In the genomic region with DNA sequence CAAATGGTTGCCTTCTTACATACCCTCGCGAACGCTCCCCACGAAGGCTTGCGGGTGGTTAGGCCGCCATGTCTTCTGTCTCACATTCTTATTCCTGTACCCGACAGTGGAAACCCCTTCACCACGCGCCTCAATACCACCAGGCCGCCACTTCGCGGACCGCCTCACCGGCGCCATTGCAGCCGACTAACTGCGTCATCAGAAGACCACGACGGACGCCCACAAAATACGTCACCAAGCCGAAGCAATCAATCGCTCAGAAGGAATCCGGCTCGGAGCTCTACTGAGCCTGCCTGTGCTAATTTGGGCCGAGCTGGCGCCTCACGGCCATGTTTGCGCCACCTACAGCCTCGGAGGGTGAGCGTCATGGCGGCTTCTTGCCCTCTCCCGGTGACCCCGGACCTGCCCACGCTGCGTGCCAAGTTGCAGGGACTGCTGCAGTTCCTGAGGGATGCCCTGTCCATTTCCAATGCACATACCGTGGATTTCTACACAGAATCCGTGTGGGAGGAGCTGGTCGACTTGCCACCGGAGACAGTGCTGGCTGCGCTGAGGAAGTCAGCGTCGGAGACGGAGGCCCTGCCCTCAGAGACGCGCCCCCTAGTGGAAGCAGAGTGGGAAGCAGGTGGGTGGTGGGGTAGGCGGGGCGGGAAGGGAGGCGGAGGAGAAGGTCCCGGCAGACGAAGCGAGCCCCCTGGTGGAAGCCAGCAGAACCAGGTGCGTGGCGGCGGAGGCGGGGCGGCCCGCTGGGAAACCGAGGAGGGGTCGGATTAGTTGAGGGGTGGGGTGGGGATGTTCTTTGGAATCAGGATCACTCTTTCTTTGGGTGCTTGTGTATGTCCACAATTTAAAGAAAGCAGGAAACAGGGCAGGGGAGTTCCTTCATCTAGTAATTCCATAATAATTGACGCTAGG, we compare ENCODE assay signal across 8 cellular contexts. TPM values are rescaled to one million over a fixed set of nuclear protein-coding genes. Genes with fewer than 3 reads are reported as not detected.
DNase-seq lines count a peak whose midpoint lies in the region; ATAC-seq and TF ChIP-seq lines count a peak whose summit lies in the region.

CCDC59 (minus strand) TSS at position 188 of the 915 bp plus-strand sequence; CDS start at position 177, 11 bp downstream.
METTL25 (plus strand) TSS at position 330 of the 915 bp plus-strand sequence; CDS start at position 367, 37 bp downstream.

- in situ Hi-C loops in transverse colon (cut with MboI; ENCODE audit: low pct_ligation_motif_present in 1 of 4, low pct_unique_long_range_greater_than_20kb in 1 of 4, low sequenced_read_pairs in 3 of 4): no loop called here

- no peak within 1 kb of the TSS for H2AK5ac ChIP-seq in trophoblast cell (ENCODE audit: low read length)

- H3K4me1 ChIP-seq in adipocyte (ENCODE audit: control insufficient read depth, insufficient read depth, low read length): peaks cover 25% of the 10 kb centered on the region
- peaks cover 0 to 2% of the 10 kb centered on the region in 2 experiments for H3K4me1 ChIP-seq in trophoblast cell (ENCODE audit: control insufficient read depth in 1 of 2, insufficient read depth in 2 of 2, low read length in 2 of 2)
- peaks cover 4 to 41% (median 24%) of the 10 kb centered on the region in 4 donors for H3K4me1 ChIP-seq in transverse colon

- peak within 1 kb of the TSS; percentile 95 for H3K4me3 ChIP-seq in SU-DHL-6 (ENCODE audit: insufficient read depth, low read length, poor library complexity, severe bottlenecking)
- peak within 1 kb of the TSS; percentile 95 for H3K4me3 ChIP-seq in adipocyte (ENCODE audit: low read length)
- H3K4me3 ChIP-seq in trophoblast cell (ENCODE audit: low read depth, low read length): peak within 1 kb of the TSS; percentile 99
- peak within 1 kb of the TSS; percentile 71 to 86 (median 82) for H3K4me3 ChIP-seq in transverse colon

- peak within 1 kb of the TSS; percentile 72 for H3K4me2 ChIP-seq in SU-DHL-6 (ENCODE audit: low read depth, low read length, poor library complexity, severe bottlenecking)
- H3K4me2 ChIP-seq in trophoblast cell (ENCODE audit: low read length): peak within 1 kb of the TSS; percentile 74

- H3K18ac ChIP-seq in trophoblast cell (ENCODE audit: low read length): peak within 1 kb of the TSS; percentile 73

- H3K79me2 ChIP-seq in SU-DHL-6 (ENCODE audit: insufficient read depth, low read length) (peaks cover 38% of the 10 kb centered on the region), trophoblast cell (ENCODE audit: control insufficient read depth, insufficient read depth, low read length, poor library complexity) (peaks cover 6% of the 10 kb centered on the region)

- peak within 1 kb of the TSS; percentile 49 for H2BK120ac ChIP-seq in trophoblast cell (ENCODE audit: insufficient read depth, low read length, poor library complexity)

- no peak for TF ChIP-seq EP300 in transverse colon (IDR thresholded peaks at IDR 0.05; ENCODE audit: low read depth)

- no peaks in the 10 kb centered on the region for H4K20me1 ChIP-seq in SU-DHL-6 (ENCODE audit: low read depth, low read length)

- H3K23ac ChIP-seq in trophoblast cell (ENCODE audit: low read length): no peak within 1 kb of the TSS

- H3K9me2 ChIP-seq in SU-DHL-6 (replicated peaks; ENCODE audit: insufficient read depth, low read length): no peaks in the 10 kb centered on the region

- peak within 1 kb of the TSS; percentile 87 for H3K9ac ChIP-seq in SU-DHL-6 (ENCODE audit: low read length)
- peak within 1 kb of the TSS; percentile 90 for H3K9ac ChIP-seq in adipocyte (ENCODE audit: low read length)
- peak within 1 kb of the TSS; percentile 99 for H3K9ac ChIP-seq in trophoblast cell (ENCODE audit: low read length)

- H3K27ac ChIP-seq in SU-DHL-6 (ENCODE audit: low read depth, low read length) (peak within 1 kb of the TSS; percentile 86), trophoblast cell (ENCODE audit: low read depth, low read length) (peak within 1 kb of the TSS; percentile 70), transverse colon (peak within 1 kb of the TSS; percentile 88 to 95 (median 89))

- peaks cover 27% of the 10 kb centered on the region; the same call in 1 of the 2 replicates for H3K36me3 ChIP-seq in SU-DHL-6 (ENCODE audit: low read length)
- peaks cover 20% of the 10 kb centered on the region for H3K36me3 ChIP-seq in adipocyte (ENCODE audit: control insufficient read depth, insufficient read depth, low read length, severe bottlenecking)
- peaks cover 1 to 2% of the 10 kb centered on the region in 2 experiments for H3K36me3 ChIP-seq in trophoblast cell (ENCODE audit: control insufficient read depth in 1 of 2, insufficient read depth in 2 of 2, low read length in 2 of 2)
- H3K36me3 ChIP-seq in transverse colon: peaks cover 0 to 19% (median 5%) of the 10 kb centered on the region in 4 donors

- intact Hi-C loops in cardiac septum (cut with DNase I) (loop anchor here (2.0 kb wide), 1 partner anchor 58 kb away; no protein-coding TSS in a partner anchor), transverse colon (cut with DNase I; ENCODE audit: low total_unique reads) (loop anchor here (10.0 kb wide), 1 partner anchor 714 kb away; no protein-coding TSS in a partner anchor)

- ATAC-seq in HG02759 (IDR thresholded peaks at IDR 0.05; ENCODE audit: unreplicated experiment): peak; percentile 94

- peak within 1 kb of the TSS; percentile 59 for H3K4ac ChIP-seq in trophoblast cell (ENCODE audit: low read depth, low read length)

- H2BK12ac ChIP-seq in trophoblast cell (ENCODE audit: low read length): no peak within 1 kb of the TSS

- H4K8ac ChIP-seq in trophoblast cell (ENCODE audit: low read depth, low read length): peak within 1 kb of the TSS; percentile 90

- H4K12ac ChIP-seq in trophoblast cell (ENCODE audit: low read depth, low read length): peak within 1 kb of the TSS; percentile 83

- H4K91ac ChIP-seq in trophoblast cell (ENCODE audit: low read depth, low read length): peak within 1 kb of the TSS; percentile 74

- H2BK5ac ChIP-seq in trophoblast cell (ENCODE audit: low read depth, low read length, poor library complexity): peak within 1 kb of the TSS; percentile 64

- H3K27me3 ChIP-seq in SU-DHL-6 (ENCODE audit: low read length) (no peaks in the 10 kb centered on the region), adipocyte (replicated peaks; ENCODE audit: control insufficient read depth, insufficient read depth, low read length) (no peaks in the 10 kb centered on the region), trophoblast cell (ENCODE audit: insufficient read depth, low read length) (no peaks in the 10 kb centered on the region), transverse colon (no peaks in the 10 kb centered on the region)

- peaks cover 6% of the 10 kb centered on the region for H3K79me1 ChIP-seq in trophoblast cell (ENCODE audit: low read length)

- TF ChIP-seq CTCF in GM12873 (IDR thresholded peaks at IDR 0.05; ENCODE audit: insufficient read depth, low read depth, low read length, missing control alignments) (peak; percentile 90), SU-DHL-6 (IDR thresholded peaks at IDR 0.05; ENCODE audit: insufficient read depth, low read length, poor library complexity, severe bottlenecking) (peak; percentile 99), transverse colon (IDR thresholded peaks at IDR 0.05) (peak; percentile 98 to 100 (median 99))

- WGBS in trophoblast cell (ENCODE audit: extremely low coverage, insufficient coverage, insufficient read length): no CpG with 5 or more reads among the region's 61 CpGs
- WGBS in transverse colon (ENCODE audit: low coverage in 1 of 2), 2 donors: 0% methylated on average over 1 to 61 of the region's 61 CpGs

- H3K9me3 ChIP-seq in SU-DHL-6 (ENCODE audit: insufficient read depth, low read length): no peaks in the 10 kb centered on the region
- no peaks in the 10 kb centered on the region for H3K9me3 ChIP-seq in adipocyte (ENCODE audit: control insufficient read depth, low read length)
- peaks cover 2% of the 10 kb centered on the region for H3K9me3 ChIP-seq in trophoblast cell (ENCODE audit: insufficient read depth, low read depth, low read length)
- no peaks in the 10 kb centered on the region for H3K9me3 ChIP-seq in transverse colon

- peak within 1 kb of the TSS; percentile 89 for H3K14ac ChIP-seq in trophoblast cell (ENCODE audit: low read length)

- H3F3A ChIP-seq in SU-DHL-6 (ENCODE audit: insufficient read depth): peaks cover 9% of the 10 kb centered on the region; the same call in 1 of the 2 replicates

- peak within 1 kb of the TSS; percentile 95 for H2AFZ ChIP-seq in SU-DHL-6 (ENCODE audit: low read depth, low read length, severe bottlenecking)
- H2AFZ ChIP-seq in trophoblast cell (ENCODE audit: insufficient read depth, low read length, poor library complexity): peak within 1 kb of the TSS; percentile 86

- peak; percentile 90 for TF ChIP-seq POLR2A in transverse colon (IDR thresholded peaks at IDR 0.05)

- DNase-seq in NCI-H128 (lab: John Stamatoyannopoulos, UW; ENCODE audit: unreplicated experiment) (peak; percentile 98), adipocyte (ENCODE audit: low read depth) (peak; percentile 99), cardiac septum (ENCODE audit: low spot score) (peak; percentile 99), trophoblast cell (peak; percentile 98 to 99), transverse colon (peak; percentile 99)

RNA-seq across cellular contexts. Expression of gene CCDC59, which starts in this region (rescaled TPM):
- total RNA-seq in cardiac septum (23.5 TPM), transverse colon (10 to 100 TPM in 3 of 4 donors, 1 to 10 TPM in 1; 5.8 to 62.5 (median 35.3) TPM)
- polyA plus RNA-seq in trophoblast cell (2013): 91.2 and 95.5 TPM in 2 replicates

RNA-seq across cellular contexts. Expression of gene METTL25, which starts in this region (rescaled TPM):
- 17.8 TPM for total RNA-seq in cardiac septum
- 4.5 and 5.0 TPM in 2 replicates for polyA plus RNA-seq in trophoblast cell (2013)
- total RNA-seq in transverse colon: 10 to 100 TPM in 2 of 4 donors, 1 to 10 TPM in 2; 1.5 to 23.2 (median 12.2) TPM

Comparison
In these comparisons a context has a peak if more than half of its experiments do, and no peak if none do; other contexts are left out.
1. Peak in every context shown above with its lines: DNase-seq, ATAC-seq, H3K4me3 ChIP-seq and H3K27ac ChIP-seq.